Comparison of ENCODE assay signal across 7 cellular contexts in genomic region chr14:49581209-49581960, GRCh38. TPM values are rescaled to one million over a fixed set of nuclear protein-coding genes. Genes with fewer than 3 reads are reported as not detected.
DNase-seq lines count a peak whose midpoint lies in the region; ATAC-seq and TF ChIP-seq lines count a peak whose summit lies in the region.
"Had no signal": no experiment of that assay in that cellular context is flagged by ENCODE, and none has a peak within 500 bp of the region (broad histone marks: within the 10 kb centered on the region; RNA-seq: fewer than 3 reads in every experiment).

No MANE protein-coding gene starts in this region.

- CTCF ChIA-PET in Calu3 (lab: Charles Lee): no interaction called here

- H3K9me3 Mint-ChIP-seq in Calu3 (ENCODE audit: low read depth, unreplicated experiment): no peaks in the 10 kb centered on the region
- no peaks in the 10 kb centered on the region for H3K9me3 Mint-ChIP-seq in activated naive CD8-positive, alpha-beta T cell (ENCODE audit: low read depth)

- no peaks in the 10 kb centered on the region for H3K27me3 Mint-ChIP-seq in Calu3 (ENCODE audit: unreplicated experiment)
- H3K27me3 Mint-ChIP-seq in activated naive CD8-positive, alpha-beta T cell: no peaks in the 10 kb centered on the region

- ATAC-seq in GM18873 (IDR thresholded peaks at IDR 0.05; ENCODE audit: low FRiP score, unreplicated experiment): no peak

- H3K36me3 Mint-ChIP-seq in Calu3 (ENCODE audit: insufficient read depth, unreplicated experiment): peaks cover 74% of the 10 kb centered on the region
- H3K36me3 Mint-ChIP-seq in activated naive CD8-positive, alpha-beta T cell: peaks cover 42% of the 10 kb centered on the region

- H3K27ac ChIP-seq in 22Rv1 (peak overlapping the region; percentile 24), substantia nigra (ENCODE audit: low read depth, low read length, poor library complexity, severe bottlenecking) (no peak overlapping the region)
- H3K27ac ChIP-seq: stomach had no signal

- H3K4me1 Mint-ChIP-seq in Calu3 (ENCODE audit: low read depth, unreplicated experiment): peaks cover 33% of the 10 kb centered on the region
- H3K4me1 Mint-ChIP-seq in activated naive CD8-positive, alpha-beta T cell (ENCODE audit: low read depth): peaks cover 59% of the 10 kb centered on the region

- H3K4me3 Mint-ChIP-seq in Calu3 (ENCODE audit: low read depth, unreplicated experiment): no peak overlapping the region
- peak overlapping the region; percentile 38 for H3K4me3 Mint-ChIP-seq in activated naive CD8-positive, alpha-beta T cell

- DNase-seq in Calu3 (no peak), substantia nigra (lab: John Stamatoyannopoulos, UW) (no peak), HuH-7 (ENCODE audit: low spot score) (no peak)
- DNase-seq: stomach had no signal

- H3K27ac Mint-ChIP-seq in Calu3 (ENCODE audit: unreplicated experiment): peak overlapping the region; percentile 9
- H3K27ac Mint-ChIP-seq in activated naive CD8-positive, alpha-beta T cell: peak overlapping the region; percentile 87

- intact Hi-C loops in Calu3 (cut with micrococcal nuclease; ENCODE audit: unreplicated experiment): no loop called here

- no TSS peak for BruUV-seq in Calu3 (replicated peaks; lab: Mats Ljungman, UMichigan)

- TF ChIP-seq CTCF in 22Rv1 (IDR thresholded peaks at IDR 0.05) (no peak), Calu3 (IDR thresholded peaks at IDR 0.05; ENCODE audit: unreplicated experiment) (no peak)

RNA-seq across cellular contexts. Expression of gene RPS29, which starts 4.8 kb away (rescaled TPM):
- total RNA-seq in Calu3 (2022): 948 and 1,051 TPM in 2 replicates

RNA-seq across cellular contexts. Expression of gene LRR1, which starts 17.4 kb away (rescaled TPM):
- total RNA-seq in Calu3 (2022): 27.3 and 30.5 TPM in 2 replicates

RNA-seq across cellular contexts. Expression of gene RPL36AL, which starts 39.0 kb away (rescaled TPM):
- total RNA-seq in Calu3 (2022): 159 and 161 TPM in 2 replicates

RNA-seq across cellular contexts. Expression of gene MGAT2, which starts 39.2 kb away (rescaled TPM):
- total RNA-seq in Calu3 (2022): 39.3 and 45.8 TPM in 2 replicates

RNA-seq across cellular contexts. Expression of gene DNAAF2, which starts 53.7 kb away (rescaled TPM):
- total RNA-seq in Calu3 (2022): 11.3 and 13.2 TPM in 2 replicates
